Comparison of ENCODE assay signal across 27 cellular contexts in genomic region chr17:8705427-8705826, GRCh38. TPM values are rescaled to one million over a fixed set of nuclear protein-coding genes. Genes with fewer than 3 reads are reported as not detected.
"Had no signal": no experiment of that assay in that cellular context is flagged by ENCODE, and none has a peak within 500 bp of the region (broad histone marks: within the 10 kb centered on the region; RNA-seq: fewer than 3 reads in every experiment).

No MANE protein-coding gene starts in this region.

- H3K4me1 ChIP-seq: SJCRH30 had no signal

- H3K36me3 ChIP-seq: SJCRH30 had no signal

- H3K4me3 Mint-ChIP-seq: IgD-negative memory B cell had no signal

- H3K27ac ChIP-seq: HL-60, KMS-11, SJCRH30 had no signal

- ATAC-seq: K562, Panc1, PC-3, Right ventricle myocardium inferior, SK-N-SH treated with all-trans-retinoic acid at 6 μM for 48 hours had no signal

- H3K27ac Mint-ChIP-seq: IgD-negative memory B cell had no signal

- H3K27me3 ChIP-seq: SJCRH30 had no signal

- H3K4me3 ChIP-seq: K562, SJCRH30 had no signal

- DNase-seq: Kasumi-1, MM.1S, NCI-H1092 treated with DMSO at 0.1 percent for 48 hours, NCI-H1417, NCI-H1436 treated with DMSO at 0.1 percent for 48 hours, NCI-H1694, NCI-H1930, NCI-H2081, NCI-H2107, NCI-H2227 treated with DMSO at 0.1 percent for 48 hours, NCI-H524, NCI-H526 treated with DMSO at 0.1 percent for 48 hours, NCI-H748 treated with DMSO at 0.1 percent for 48 hours, PC-3, SHP77 treated with DMSO at 0.1 percent for 48 hours, SJCRH30 had no signal

- H3K9me3 ChIP-seq: SJCRH30 had no signal

RNA-seq across cellular contexts. Expression of gene CCDC42, which starts 39.2 kb away (rescaled TPM):
- total RNA-seq: K562, M059J, NCI-H460, PC-3, Right ventricle myocardium inferior, RPMI7951, SJCRH30 had no signal

RNA-seq across cellular contexts. Expression of gene SPDYE4, which starts 52.9 kb away (rescaled TPM):
- total RNA-seq: K562, M059J, NCI-H460, OCI-LY7, PC-3, Right ventricle myocardium inferior, RPMI7951, SJCRH30 had no signal
